Comparison of ENCODE assay signal across 8 cellular contexts in the genomic region with DNA sequence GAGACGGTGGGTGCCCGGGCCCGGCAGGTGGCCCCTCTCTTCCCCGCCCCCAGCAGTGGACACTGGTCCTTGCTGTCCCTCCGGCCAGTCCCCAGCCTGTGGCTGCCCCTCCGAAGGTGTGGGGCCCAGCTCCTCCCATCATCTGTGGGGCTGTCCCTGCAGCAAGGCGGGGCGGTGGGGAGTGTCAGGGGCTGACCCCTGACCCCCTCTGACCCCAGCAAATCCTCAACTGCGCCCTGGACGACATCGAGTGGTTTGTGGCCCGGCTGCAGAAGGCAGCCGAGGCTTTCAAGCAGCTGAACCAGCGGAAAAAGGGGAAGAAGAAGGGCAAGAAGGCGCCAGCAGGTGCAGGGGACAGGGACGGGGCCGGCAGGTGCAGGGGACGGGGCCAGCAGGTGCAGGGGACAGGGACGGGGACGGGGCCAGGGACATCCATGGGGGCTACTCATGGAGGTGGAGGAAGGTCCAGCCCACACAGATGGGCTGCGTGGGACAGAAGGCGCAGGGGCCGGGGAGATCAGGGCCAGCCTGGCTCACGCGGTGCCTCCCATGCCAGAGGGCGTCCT. TPM values are rescaled to one million over a fixed set of nuclear protein-coding genes. Genes with fewer than 3 reads are reported as not detected.
DNase-seq lines count a peak whose midpoint lies in the region; FAIRE-seq and TF ChIP-seq lines count a peak whose summit lies in the region.
"Had no signal": no experiment of that assay in that cellular context is flagged by ENCODE, and none has a peak within 500 bp of the region (broad histone marks: within the 10 kb centered on the region; RNA-seq: fewer than 3 reads in every experiment).

No MANE protein-coding gene starts in this region.

- no peak overlapping the region for H2BK5ac ChIP-seq in H1 (ENCODE audit: low read depth, low read length)

- H3K79me2 ChIP-seq in Karpas-422 (ENCODE audit: low read length) = no peaks in the 10 kb centered on the region
- H3K79me2 ChIP-seq in H1 (ENCODE audit: control insufficient read depth in 1 of 2, insufficient read depth in 2 of 2, low read length in 2 of 2) = no peaks in the 10 kb centered on the region

- no peak overlapping the region for H3K14ac ChIP-seq in H1 (ENCODE audit: insufficient read length)

- H3K4me1 ChIP-seq in CD4-positive, alpha-beta memory T cell (ENCODE audit: insufficient read depth, low read length) = peaks cover 25% of the 10 kb centered on the region
- peaks cover 32% of the 10 kb centered on the region for H3K4me1 ChIP-seq in Karpas-422 (ENCODE audit: low read length)
- peaks cover 0 to 12% (median 7%) of the 10 kb centered on the region in 4 experiments; a peak in 5 of 7 replicates for H3K4me1 ChIP-seq in H1 (replicated peaks in 1 of 4; ENCODE audit: control insufficient read depth in 3 of 4, insufficient read depth in 4 of 4, low read length in 3 of 4)

- POLR2A ChIA-PET in CD4-positive, alpha-beta memory T cell (lab: Charles Lee; ENCODE audit: partially characterized antibody) = interaction anchor here (0.9 to 7.7 kb wide), 6 partner anchors 22 to 215 kb away, joined by 3 to 109 read pairs (median 5); partner anchors contain the start of genes DEAF1, HRAS, RNH1 and TMEM80
- POLR2A ChIA-PET in H1 (lab: Charles Lee; ENCODE audit: partially characterized antibody) = interaction anchor here (1.0 to 13.2 kb wide), 8 partner anchors 9 to 83 kb away, joined by 3 to 216 read pairs (median 4); partner anchors contain the start of gene TALDO1
- POLR2A ChIA-PET in HEK293T (lab: Yijun Ruan, JAX) = no interaction called here

- peak overlapping the region in 7 of 8 donors; percentile 46 to 84 (median 60) for H3K4me3 Mint-ChIP-seq in CD4-positive, alpha-beta memory T cell

- H3K9ac ChIP-seq in Karpas-422 (ENCODE audit: low read length) = no peak overlapping the region
- no peak overlapping the region for H3K9ac ChIP-seq in H1 (replicated peaks in 1 of 4; ENCODE audit: extremely low read depth in 1 of 4, low read depth in 3 of 4, low read length in 3 of 4)

- no peak overlapping the region for H3K27ac ChIP-seq in CD4-positive, alpha-beta memory T cell (ENCODE audit: low read depth, low read length)
- H3K27ac ChIP-seq in Karpas-422 (ENCODE audit: low read length) (no peak overlapping the region), H1 (ENCODE audit: low read depth, low read length) (no peak overlapping the region)
- H3K27ac ChIP-seq: upper lobe of left lung had no signal

- CTCF ChIA-PET in CD4-positive, alpha-beta memory T cell (lab: Charles Lee; ENCODE audit: partially characterized antibody) = interaction anchor here (1.3 to 6.1 kb wide), 6 partner anchors 13 to 166 kb away, joined by 3 to 50 read pairs (median 20); partner anchors contain the start of genes DEAF1, TALDO1 and TMEM80
- CTCF ChIA-PET in H1 (lab: Charles Lee; ENCODE audit: partially characterized antibody) = interaction anchor here (1.1 to 15.4 kb wide), 11 partner anchors 10 to 60 kb away, joined by 3 to 395 read pairs (median 8); partner anchors contain the start of genes TALDO1 and TMEM80
- CTCF ChIA-PET in HEK293T (lab: Yijun Ruan, JAX) = no interaction called here

- no peak overlapping the region; the same call in 1 of the 2 replicates for H3K18ac ChIP-seq in H1 (ENCODE audit: extremely low read depth, low read length)

- no peak for TF ChIP-seq EP300 in H1 (IDR thresholded peaks at IDR 0.05; ENCODE audit: borderline replicate concordance in 1 of 2, low read depth in 2 of 2, low read length in 2 of 2)

- peaks cover 10% of the 10 kb centered on the region for H3K27me3 ChIP-seq in CD4-positive, alpha-beta memory T cell (ENCODE audit: insufficient read depth, low read length)
- H3K27me3 ChIP-seq in Karpas-422 (ENCODE audit: low read length) = no peaks in the 10 kb centered on the region
- peaks cover 0 to 8% (median 8%) of the 10 kb centered on the region in 4 experiments; a peak in 4 of 7 replicates for H3K27me3 ChIP-seq in H1 (replicated peaks in 1 of 4; ENCODE audit: control insufficient read depth in 3 of 4, extremely low read depth in 1 of 4, insufficient read depth in 3 of 4, low read length in 3 of 4)

- peak overlapping the region; percentile 79; the same call in 1 of the 2 replicates for H4K8ac ChIP-seq in H1 (ENCODE audit: extremely low read depth, insufficient read depth, low read length)

- DNase-seq in CD4-positive, alpha-beta memory T cell = no peak
- peak; percentile 55 for DNase-seq in Karpas-422
- DNase-seq in H1 (ENCODE audit: low read depth in 1 of 2, low spot score in 2 of 2) = no peak
- DNase-seq in NCI-H2171 (lab: John Stamatoyannopoulos, UW) = no peak
- no peak for DNase-seq in nucleus accumbens (lab: John Stamatoyannopoulos, UW)
- DNase-seq in HEK293T (ENCODE audit: extremely low spot score) = no peak
- DNase-seq: DMS 273 treated with DMSO at 0.1 percent for 48 hours had no signal

- H3K9me3 ChIP-seq in CD4-positive, alpha-beta memory T cell (ENCODE audit: control insufficient read depth in 1 of 2, low read length in 2 of 2) = no peaks in the 10 kb centered on the region
- H3K9me3 ChIP-seq in Karpas-422 (ENCODE audit: low read length) (no peaks in the 10 kb centered on the region), H1 (ENCODE audit: insufficient read depth in 2 of 2, low read depth in 1 of 2, low read length in 1 of 2) (no peaks in the 10 kb centered on the region)
- H3K9me3 ChIP-seq: upper lobe of left lung had no signal

- H3K9me3 Mint-ChIP-seq in CD4-positive, alpha-beta memory T cell = peaks cover 0 to 4% (median 0%) of the 10 kb centered on the region in 8 donors

- H2BK12ac ChIP-seq in H1 (ENCODE audit: low read depth, low read length) = no peak overlapping the region

- peaks cover 8% of the 10 kb centered on the region; the same call in 1 of the 2 replicates for H3K23me2 ChIP-seq in H1 (ENCODE audit: low read depth, low read length)

- no peak overlapping the region for H2AK5ac ChIP-seq in H1 (ENCODE audit: low read depth, low read length)

- H2BK120ac ChIP-seq in H1 (replicated peaks; ENCODE audit: low read depth, low read length) = no peak overlapping the region

- H3K4ac ChIP-seq in H1 (replicated peaks; ENCODE audit: insufficient read length, low read depth, low read length) = no peak overlapping the region

- H2BK15ac ChIP-seq in H1 (ENCODE audit: low read length) = no peak overlapping the region

- H4K91ac ChIP-seq in H1 (replicated peaks; ENCODE audit: insufficient read length, low read length) = no peak overlapping the region

- intact Hi-C loops in CD4-positive, alpha-beta memory T cell (cut with micrococcal nuclease) = loop anchor here (10.0 kb wide), 1 partner anchor 267 kb away; the partner anchor contains the start of gene PTDSS2

- H4K5ac ChIP-seq in H1 (ENCODE audit: insufficient read length, low read depth, low read length) = no peak overlapping the region

- TF ChIP-seq CTCF in H1 (IDR thresholded peaks at IDR 0.05; ENCODE audit: control extremely low read depth in 1 of 3, insufficient read depth in 1 of 3, low read depth in 1 of 3, low read length in 3 of 3) = no peak

- H2AFZ ChIP-seq in Karpas-422 (ENCODE audit: low read length) (no peak overlapping the region), H1 (ENCODE audit: low read length) (no peak overlapping the region)

- H4K20me1 ChIP-seq in Karpas-422 (ENCODE audit: insufficient read depth, low read depth, low read length) = peaks cover 8% of the 10 kb centered on the region; the same call in 1 of the 2 replicates
- H4K20me1 ChIP-seq in H1 (replicated peaks in 1 of 2; ENCODE audit: control insufficient read depth in 1 of 2, insufficient read depth in 2 of 2, low read length in 2 of 2) = no peaks in the 10 kb centered on the region

- H3K36me3 ChIP-seq in CD4-positive, alpha-beta memory T cell (ENCODE audit: insufficient read depth, low read length) = no peaks in the 10 kb centered on the region
- no peaks in the 10 kb centered on the region for H3K36me3 ChIP-seq in Karpas-422 (ENCODE audit: insufficient read depth, low read length)
- no peaks in the 10 kb centered on the region for H3K36me3 ChIP-seq in H1 (ENCODE audit: control insufficient read depth in 2 of 4, insufficient read depth in 4 of 4, low read length in 3 of 4)

- peaks cover 2 to 3% of the 10 kb centered on the region in 2 donors for H3K27me3 Mint-ChIP-seq in CD4-positive, alpha-beta memory T cell

- H3K4me2 ChIP-seq in Karpas-422 (ENCODE audit: low read depth, low read length, poor library complexity, severe bottlenecking) (peak overlapping the region; percentile 39), H1 (ENCODE audit: insufficient read depth in 1 of 2, low read depth in 2 of 2, low read length in 2 of 2) (peak overlapping the region in 1 of 2 experiments; percentile 54; a peak in 1 of 4 replicates)

- H3K4me3 ChIP-seq in CD4-positive, alpha-beta memory T cell (ENCODE audit: low read length in 2 of 2) = peak overlapping the region in 1 of 2 donors; percentile 18
- H3K4me3 ChIP-seq in Karpas-422 (ENCODE audit: low read length) (no peak overlapping the region), H1 (ENCODE audit: extremely low read depth in 1 of 4, insufficient read depth in 2 of 4, low read depth in 3 of 4, low read length in 4 of 4) (peak overlapping the region in 1 of 4 experiments; percentile 49; a peak in 1 of 8 replicates)

- FAIRE-seq in H1 (lab: Jason Lieb, UNC) = no peak

- WGBS in H1 (ENCODE audit: extremely low coverage in 1 of 2, insufficient coverage in 1 of 2, insufficient read length in 1 of 2, insufficient replicate concordance in 2 of 2, low coverage in 1 of 2, low lambda C conversion rate in 2 of 2, missing lambda C conversion rate in 1 of 2), 2 experiments = 91% methylated on average over 17 of the region's 26 CpGs; no CpG with 5 or more reads in 1 of the 2 experiments

- no peak overlapping the region for H2BK20ac ChIP-seq in H1 (ENCODE audit: low read length)

- H3K27ac Mint-ChIP-seq in CD4-positive, alpha-beta memory T cell = no peak overlapping the region

- TF ChIP-seq RAD21 in H1 (IDR thresholded peaks at IDR 0.05 in 1 of 2, conservative IDR thresholded peaks at IDR 0.05 in 1 of 2; ENCODE audit: low read depth in 2 of 2, low read length in 2 of 2) = no peak

- H3K9me2 ChIP-seq in Karpas-422 (replicated peaks; ENCODE audit: insufficient read depth, low read length) = no peaks in the 10 kb centered on the region

- H3K36me3 Mint-ChIP-seq in CD4-positive, alpha-beta memory T cell = no peaks in the 10 kb centered on the region

- TF ChIP-seq POLR2A in H1 (IDR thresholded peaks at IDR 0.05; ENCODE audit: control extremely low read depth in 1 of 2, low read depth in 2 of 2, low read length in 2 of 2) = no peak

- H3K56ac ChIP-seq in H1 (replicated peaks; ENCODE audit: insufficient read length, low read depth, low read length) = no peak overlapping the region

- no peak overlapping the region for H3K23ac ChIP-seq in H1 (ENCODE audit: insufficient read length)

- peaks cover 6 to 22% (median 14%) of the 10 kb centered on the region in 4 donors for H3K4me1 Mint-ChIP-seq in CD4-positive, alpha-beta memory T cell

- no peaks in the 10 kb centered on the region for H3K79me1 ChIP-seq in H1 (ENCODE audit: low read depth, low read length)

RNA-seq across cellular contexts. Expression of gene EPS8L2, which starts 15.4 kb away (rescaled TPM):
- total RNA-seq in CD4-positive, alpha-beta memory T cell = 10 to 100 TPM; 17.4 to 17.8 TPM
- 10 to 100 TPM; 15.4 to 19.5 TPM for polyA plus RNA-seq in CD4-positive, alpha-beta memory T cell
- 2.3 and 10.4 TPM in 2 replicates for total RNA-seq in Karpas-422 (2014; rRNA removed; shearing (Covaris generic); ENCODE audit: low replicate concordance)
- 38.5 and 44.3 TPM in 2 replicates for total RNA-seq in H1 (2021; fragmentation: NEBNext Ultra II Directional; extraction: Animal tissue kit (Norgen Biotek cat#: 25700))
- 57.0 and 65.3 TPM in 2 replicates for polyA plus RNA-seq in H1 (2011; rRNA removed)
- polyA plus RNA-seq in H1 (2011; cell fraction: cytosol; rRNA removed) = 62.3 TPM
- 176 TPM for polyA plus RNA-seq in H1 (2011; cell fraction: nucleus; rRNA removed)
- polyA plus RNA-seq in H1 (2012, experiment 1 of 2) = 53.1 to 74.7 TPM (median 60.2 TPM) in 4 replicates
- 39.4 TPM for polyA plus RNA-seq in H1 (2012, experiment 2 of 2)
- polyA plus RNA-seq in H1 (2013, experiment 1 of 2) = 35.7 TPM
- 35.5 TPM for polyA plus RNA-seq in H1 (2013, experiment 2 of 2)
- 16.3 and 16.5 TPM in 2 replicates for polyA minus RNA-seq in H1 (2011; rRNA and poly(A)+ RNA removed)
- polyA minus RNA-seq in H1 (2011; cell fraction: cytosol; rRNA and poly(A)+ RNA removed) = 23.9 TPM
- polyA minus RNA-seq in H1 (2011; cell fraction: nucleus; rRNA and poly(A)+ RNA removed) = 34.5 TPM

RNA-seq across cellular contexts. Expression of gene TMEM80, which starts 25.8 kb away (rescaled TPM):
- 10 to 100 TPM; 44.7 to 47.3 TPM for total RNA-seq in CD4-positive, alpha-beta memory T cell
- polyA plus RNA-seq in CD4-positive, alpha-beta memory T cell = 10 to 100 TPM; 27.0 to 32.6 TPM
- 25.4 and 32.8 TPM in 2 replicates for total RNA-seq in Karpas-422 (2014; rRNA removed; shearing (Covaris generic); ENCODE audit: low replicate concordance)
- total RNA-seq in H1 (2021; fragmentation: NEBNext Ultra II Directional; extraction: Animal tissue kit (Norgen Biotek cat#: 25700)) = 7.3 and 8.0 TPM in 2 replicates
- 16.3 and 21.4 TPM in 2 replicates for polyA plus RNA-seq in H1 (2011; rRNA removed)
- 24.0 TPM for polyA plus RNA-seq in H1 (2011; cell fraction: cytosol; rRNA removed)
- 32.5 TPM for polyA plus RNA-seq in H1 (2011; cell fraction: nucleus; rRNA removed)
- 12.5 to 17.4 TPM (median 13.9 TPM) in 4 replicates for polyA plus RNA-seq in H1 (2012, experiment 1 of 2)
- 12.3 TPM for polyA plus RNA-seq in H1 (2012, experiment 2 of 2)
- 12.2 TPM for polyA plus RNA-seq in H1 (2013, experiment 1 of 2)
- 11.8 TPM for polyA plus RNA-seq in H1 (2013, experiment 2 of 2)
- polyA minus RNA-seq in H1 (2011; rRNA and poly(A)+ RNA removed) = 5.8 and 7.8 TPM in 2 replicates
- 3.7 TPM for polyA minus RNA-seq in H1 (2011; cell fraction: cytosol; rRNA and poly(A)+ RNA removed)
- 10.1 TPM for polyA minus RNA-seq in H1 (2011; cell fraction: nucleus; rRNA and poly(A)+ RNA removed)

RNA-seq across cellular contexts. Expression of gene TALDO1, which starts 25.8 kb away (rescaled TPM):
- total RNA-seq in CD4-positive, alpha-beta memory T cell = 10 to 100 TPM; 80.4 to 90.5 TPM
- polyA plus RNA-seq in CD4-positive, alpha-beta memory T cell = 100 to 1,000 TPM; 174 to 244 TPM
- total RNA-seq in Karpas-422 (2014; rRNA removed; shearing (Covaris generic); ENCODE audit: low replicate concordance) = 127 and 177 TPM in 2 replicates
- 302 and 308 TPM in 2 replicates for total RNA-seq in H1 (2021; fragmentation: NEBNext Ultra II Directional; extraction: Animal tissue kit (Norgen Biotek cat#: 25700))
- polyA plus RNA-seq in H1 (2011; rRNA removed) = 265 and 293 TPM in 2 replicates
- polyA plus RNA-seq in H1 (2011; cell fraction: cytosol; rRNA removed) = 348 TPM
- polyA plus RNA-seq in H1 (2011; cell fraction: nucleus; rRNA removed) = 319 TPM
- 296 to 332 TPM (median 325 TPM) in 4 replicates for polyA plus RNA-seq in H1 (2012, experiment 1 of 2)
- polyA plus RNA-seq in H1 (2012, experiment 2 of 2) = 421 TPM
- 240 TPM for polyA plus RNA-seq in H1 (2013, experiment 1 of 2)
- 235 TPM for polyA plus RNA-seq in H1 (2013, experiment 2 of 2)
- 114 and 141 TPM in 2 replicates for polyA minus RNA-seq in H1 (2011; rRNA and poly(A)+ RNA removed)
- 161 TPM for polyA minus RNA-seq in H1 (2011; cell fraction: cytosol; rRNA and poly(A)+ RNA removed)
- 71.4 TPM for polyA minus RNA-seq in H1 (2011; cell fraction: nucleus; rRNA and poly(A)+ RNA removed)

RNA-seq across cellular contexts. Expression of gene DEAF1, which starts 26.4 kb away (rescaled TPM):
- total RNA-seq in CD4-positive, alpha-beta memory T cell = 10 to 100 TPM; 41.3 to 44.3 TPM
- polyA plus RNA-seq in CD4-positive, alpha-beta memory T cell = 10 to 100 TPM; 34.5 to 50.8 TPM
- 35.9 and 57.3 TPM in 2 replicates for total RNA-seq in Karpas-422 (2014; rRNA removed; shearing (Covaris generic); ENCODE audit: low replicate concordance)
- total RNA-seq in H1 (2021; fragmentation: NEBNext Ultra II Directional; extraction: Animal tissue kit (Norgen Biotek cat#: 25700)) = 53.7 and 58.4 TPM in 2 replicates
- 47.3 and 64.7 TPM in 2 replicates for polyA plus RNA-seq in H1 (2011; rRNA removed)
- polyA plus RNA-seq in H1 (2011; cell fraction: cytosol; rRNA removed) = 56.1 TPM
- 53.5 TPM for polyA plus RNA-seq in H1 (2011; cell fraction: nucleus; rRNA removed)
- 30.0 to 53.4 TPM (median 44.3 TPM) in 4 replicates for polyA plus RNA-seq in H1 (2012, experiment 1 of 2)
- 49.0 TPM for polyA plus RNA-seq in H1 (2012, experiment 2 of 2)
- polyA plus RNA-seq in H1 (2013, experiment 1 of 2) = 21.9 TPM
- polyA plus RNA-seq in H1 (2013, experiment 2 of 2) = 22.9 TPM
- 24.3 and 26.2 TPM in 2 replicates for polyA minus RNA-seq in H1 (2011; rRNA and poly(A)+ RNA removed)
- 30.0 TPM for polyA minus RNA-seq in H1 (2011; cell fraction: cytosol; rRNA and poly(A)+ RNA removed)
- polyA minus RNA-seq in H1 (2011; cell fraction: nucleus; rRNA and poly(A)+ RNA removed) = 31.6 TPM

RNA-seq across cellular contexts. Expression of gene GATD1, which starts 55.9 kb away (rescaled TPM):
- total RNA-seq in CD4-positive, alpha-beta memory T cell = 10 to 100 TPM; 51.5 to 64.9 TPM
- 10 to 100 TPM in 1 of 2 donors, 1 to 10 TPM in 1; 4.3 to 15.0 TPM for polyA plus RNA-seq in CD4-positive, alpha-beta memory T cell
- 43.6 and 61.0 TPM in 2 replicates for total RNA-seq in Karpas-422 (2014; rRNA removed; shearing (Covaris generic); ENCODE audit: low replicate concordance)
- total RNA-seq in H1 (2021; fragmentation: NEBNext Ultra II Directional; extraction: Animal tissue kit (Norgen Biotek cat#: 25700)) = 47.5 and 54.9 TPM in 2 replicates
- polyA plus RNA-seq in H1 (2011; rRNA removed) = 54.8 and 101 TPM in 2 replicates
- polyA plus RNA-seq in H1 (2011; cell fraction: cytosol; rRNA removed) = 97.6 TPM
- 235 TPM for polyA plus RNA-seq in H1 (2011; cell fraction: nucleus; rRNA removed)
- 34.4 to 62.1 TPM (median 53.0 TPM) in 4 replicates for polyA plus RNA-seq in H1 (2012, experiment 1 of 2)
- polyA plus RNA-seq in H1 (2012, experiment 2 of 2) = 39.0 TPM
- polyA plus RNA-seq in H1 (2013, experiment 1 of 2) = 46.9 TPM
- polyA plus RNA-seq in H1 (2013, experiment 2 of 2) = 40.6 TPM
- 17.0 and 20.4 TPM in 2 replicates for polyA minus RNA-seq in H1 (2011; rRNA and poly(A)+ RNA removed)
- polyA minus RNA-seq in H1 (2011; cell fraction: cytosol; rRNA and poly(A)+ RNA removed) = 19.2 TPM
- polyA minus RNA-seq in H1 (2011; cell fraction: nucleus; rRNA and poly(A)+ RNA removed) = 49.0 TPM
